21 cellular contexts compared by ENCODE assay signal in the genomic region with DNA sequence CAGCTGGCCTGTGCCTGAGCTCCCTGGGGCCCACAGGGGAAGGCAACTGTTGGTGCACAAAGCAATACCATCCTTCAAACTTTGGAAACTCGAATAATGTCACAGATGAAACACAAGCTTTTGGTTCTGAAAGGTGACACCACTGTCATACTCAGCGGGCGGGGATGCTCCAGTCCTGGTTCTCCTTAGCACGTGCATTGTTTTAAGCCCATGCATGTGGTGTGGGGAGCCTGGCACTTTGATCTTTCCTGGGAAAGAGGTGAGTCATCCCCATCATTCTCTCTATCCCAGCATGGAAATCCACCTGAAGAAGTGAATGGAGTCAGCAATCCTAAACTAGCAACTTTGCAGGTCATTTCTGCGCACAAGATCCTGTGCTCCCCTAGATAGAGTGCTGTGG.
"Had no signal": no experiment of that assay in that cellular context is flagged by ENCODE, and none has a peak within 500 bp of the region (broad histone marks: within the 10 kb centered on the region; RNA-seq: fewer than 3 reads in every experiment).

No MANE protein-coding gene starts in this region.

- H3K4me1 Mint-ChIP-seq: immature natural killer cell; naive B cell; naive thymus-derived CD8-positive, alpha-beta T cell had no signal

- H3K4me3 ChIP-seq: colonic mucosa, esophagus muscularis mucosa, gastroesophageal sphincter, heart left ventricle, hepatocyte, left lung, lower lobe of right lung had no signal

- H3K36me3 Mint-ChIP-seq: immature natural killer cell, naive B cell had no signal

- H3K27ac ChIP-seq: colonic mucosa, esophagus muscularis mucosa, foreskin keratinocyte, gastroesophageal sphincter, heart left ventricle, hepatocyte, left lung, lower lobe of right lung had no signal

- H3K4me3 Mint-ChIP-seq: dendritic cell treated with granulocyte-macrophage colony-stimulating factor and Interleukin-4, amounts not matched to agents 40 ng/mL and 50 ng/mL, for 4 days; effector memory CD8-positive, alpha-beta T cell; endodermal cell; immature natural killer cell; naive B cell had no signal

- H3K36me3 ChIP-seq: colonic mucosa, esophagus muscularis mucosa, gastroesophageal sphincter, heart left ventricle, left lung, lower lobe of right lung had no signal

- ATAC-seq: effector memory CD8-positive, alpha-beta T cell; foreskin keratinocyte; gastroesophageal sphincter; heart left ventricle; left cardiac atrium; left lung; left ventricle myocardium superior; lower lobe of right lung; naive thymus-derived CD8-positive, alpha-beta T cell had no signal

- H3K27me3 ChIP-seq: colonic mucosa, esophagus muscularis mucosa, foreskin keratinocyte, gastroesophageal sphincter, heart left ventricle, hepatocyte, left lung had no signal

- H3K27ac Mint-ChIP-seq: dendritic cell treated with granulocyte-macrophage colony-stimulating factor and Interleukin-4, amounts not matched to agents 40 ng/mL and 50 ng/mL, for 4 days; effector memory CD8-positive, alpha-beta T cell; endodermal cell; immature natural killer cell; naive B cell; naive thymus-derived CD8-positive, alpha-beta T cell had no signal

- H3K4me1 ChIP-seq: colonic mucosa, esophagus muscularis mucosa, foreskin keratinocyte, gastroesophageal sphincter, heart left ventricle, left lung, lower lobe of right lung had no signal

- H3K9me3 ChIP-seq: colonic mucosa, esophagus muscularis mucosa, heart left ventricle, lower lobe of right lung had no signal

- DNase-seq: colonic mucosa; cortex of kidney; effector CD4-positive, alpha-beta T cell; effector memory CD8-positive, alpha-beta T cell; endodermal cell; foreskin keratinocyte; heart left ventricle; hypothalamus; immature natural killer cell; left cardiac atrium; left lung; left ventricle myocardium superior; lower lobe of right lung; mesenchymal stem cell; midbrain; naive B cell; naive thymus-derived CD8-positive, alpha-beta T cell had no signal

- H3K27me3 Mint-ChIP-seq: effector memory CD8-positive, alpha-beta T cell; naive thymus-derived CD8-positive, alpha-beta T cell had no signal

- H3K9me3 Mint-ChIP-seq: effector memory CD8-positive, alpha-beta T cell; immature natural killer cell; naive thymus-derived CD8-positive, alpha-beta T cell had no signal
